In the genomic region with DNA sequence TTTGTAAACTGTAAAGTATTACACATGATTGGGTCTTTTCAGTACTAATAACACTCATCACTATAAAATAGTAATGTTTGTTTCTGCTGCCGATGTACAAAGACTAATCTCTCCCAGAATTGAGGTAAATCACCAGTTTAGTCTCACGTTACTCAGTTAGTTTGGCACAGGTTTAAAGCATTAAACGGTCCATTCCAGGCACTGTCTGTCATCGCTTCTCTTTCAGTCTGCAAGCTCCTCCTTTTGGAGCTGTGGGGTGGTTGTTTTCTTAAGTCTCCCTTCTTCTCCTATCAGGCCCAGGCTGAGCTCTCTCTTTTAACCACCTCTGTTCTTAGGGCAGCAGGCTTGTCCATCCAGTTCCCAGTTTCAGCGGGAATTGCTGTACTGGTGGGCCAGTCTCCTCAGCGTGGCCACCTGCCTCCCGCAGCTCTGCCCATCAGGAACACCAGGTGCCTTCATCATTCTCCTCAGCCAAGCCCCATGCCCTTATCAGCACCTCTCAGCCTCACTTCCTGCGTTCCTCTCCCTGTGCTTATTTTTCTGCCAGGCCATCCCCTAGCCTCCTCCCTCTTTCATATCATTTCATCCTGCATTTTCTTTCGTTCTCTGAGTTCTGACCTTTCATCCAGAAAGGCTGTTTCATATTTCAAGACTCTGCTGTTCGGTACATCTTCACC, we compare ENCODE assay signal across 10 cellular contexts.
DNase-seq lines count a peak whose midpoint lies in the region; ATAC-seq and TF ChIP-seq lines count a peak whose summit lies in the region.
"Had no signal": no experiment of that assay in that cellular context is flagged by ENCODE, and none has a peak within 500 bp of the region (broad histone marks: within the 10 kb centered on the region; RNA-seq: fewer than 3 reads in every experiment).

No MANE protein-coding gene starts in this region.

- no peaks in the 10 kb centered on the region for H3K9me3 ChIP-seq in CD4-positive, alpha-beta memory T cell (ENCODE audit: control insufficient read depth in 1 of 2, low read length in 2 of 2)
- no peaks in the 10 kb centered on the region for H3K9me3 ChIP-seq in CD8-positive, alpha-beta T cell (ENCODE audit: low read length)

- H3K4me3 Mint-ChIP-seq in CD4-positive, alpha-beta memory T cell: peak overlapping the region in 4 of 8 donors; percentile 0 to 47 (median 10)
- H3K4me3 Mint-ChIP-seq in chondrocyte (ENCODE audit: unreplicated experiment) (peak overlapping the region; percentile 11), nephron (peak overlapping the region in 1 of 3 experiments; percentile 0)
- no peak overlapping the region for H3K4me3 Mint-ChIP-seq in CD8-positive, alpha-beta T cell

- H3K9me3 Mint-ChIP-seq in CD4-positive, alpha-beta memory T cell: no peaks in the 10 kb centered on the region
- H3K9me3 Mint-ChIP-seq in chondrocyte (ENCODE audit: low read depth): no peaks in the 10 kb centered on the region
- no peaks in the 10 kb centered on the region for H3K9me3 Mint-ChIP-seq in nephron
- H3K9me3 Mint-ChIP-seq in CD8-positive, alpha-beta T cell: no peaks in the 10 kb centered on the region

- intact Hi-C loops in CD4-positive, alpha-beta memory T cell (cut with micrococcal nuclease): no loop called here
- intact Hi-C loops in CD8-positive, alpha-beta T cell (cut with DNase I, micrococcal nuclease): no loop called here

- H3K4me1 Mint-ChIP-seq in CD4-positive, alpha-beta memory T cell: peaks cover 14 to 23% (median 20%) of the 10 kb centered on the region in 4 donors
- H3K4me1 Mint-ChIP-seq in chondrocyte (ENCODE audit: low read depth) (peaks cover 51% of the 10 kb centered on the region), nephron (peaks cover 25% of the 10 kb centered on the region)
- peaks cover 25% of the 10 kb centered on the region for H3K4me1 Mint-ChIP-seq in CD8-positive, alpha-beta T cell (ENCODE audit: low read depth)

- peaks cover 26% of the 10 kb centered on the region for H3K4me1 ChIP-seq in CD4-positive, alpha-beta memory T cell (ENCODE audit: insufficient read depth, low read length)
- peaks cover 24% of the 10 kb centered on the region for H3K4me1 ChIP-seq in CD8-positive, alpha-beta T cell (ENCODE audit: insufficient read depth, low read length)

- H3K36me3 ChIP-seq in CD4-positive, alpha-beta memory T cell (ENCODE audit: insufficient read depth, low read length): no peaks in the 10 kb centered on the region
- H3K36me3 ChIP-seq in CD8-positive, alpha-beta T cell (ENCODE audit: insufficient read depth, low read length): no peaks in the 10 kb centered on the region

- CTCF ChIA-PET in CD4-positive, alpha-beta memory T cell (lab: Charles Lee; ENCODE audit: partially characterized antibody): no interaction called here
- CTCF ChIA-PET in CD8-positive, alpha-beta T cell (lab: Charles Lee): no interaction called here

- no peak for ATAC-seq in CD8-positive, alpha-beta T cell
- ATAC-seq in HG03571 (IDR thresholded peaks at IDR 0.05; ENCODE audit: unreplicated experiment): no peak

- H3K27me3 Mint-ChIP-seq in CD4-positive, alpha-beta memory T cell: no peaks in the 10 kb centered on the region
- H3K27me3 Mint-ChIP-seq in chondrocyte (ENCODE audit: low read depth) (no peaks in the 10 kb centered on the region), nephron (ENCODE audit: low read depth) (no peaks in the 10 kb centered on the region)
- no peaks in the 10 kb centered on the region for H3K27me3 Mint-ChIP-seq in CD8-positive, alpha-beta T cell (ENCODE audit: low read depth)

- no peaks in the 10 kb centered on the region for H3K27me3 ChIP-seq in CD4-positive, alpha-beta memory T cell (ENCODE audit: insufficient read depth, low read length)
- no peaks in the 10 kb centered on the region for H3K27me3 ChIP-seq in CD8-positive, alpha-beta T cell (ENCODE audit: insufficient read depth, low read length)

- H3K27ac ChIP-seq in CD4-positive, alpha-beta memory T cell (ENCODE audit: low read depth, low read length): no peak overlapping the region
- no peak overlapping the region for H3K27ac ChIP-seq in CD8-positive, alpha-beta T cell (ENCODE audit: low read depth, low read length)

- H3K4me3 ChIP-seq in CD4-positive, alpha-beta memory T cell (ENCODE audit: low read length in 2 of 2): no peak overlapping the region
- no peak overlapping the region for H3K4me3 ChIP-seq in CD8-positive, alpha-beta T cell (ENCODE audit: low read depth, low read length)

- POLR2A ChIA-PET in CD4-positive, alpha-beta memory T cell (lab: Charles Lee; ENCODE audit: partially characterized antibody): interaction anchor here (1.0 kb wide), 1 partner anchor 129 kb away, joined by 3 read pairs; no protein-coding TSS in a partner anchor
- POLR2A ChIA-PET in CD8-positive, alpha-beta T cell (lab: Charles Lee): interaction anchor here (0.6 kb wide), 1 partner anchor 174 kb away, joined by 4 read pairs; no protein-coding TSS in a partner anchor

- no peak for TF ChIP-seq CTCF in chondrocyte (IDR thresholded peaks at IDR 0.05)
- no peak for TF ChIP-seq CTCF in nephron (IDR thresholded peaks at IDR 0.05; ENCODE audit: unreplicated experiment in 3 of 3)
- TF ChIP-seq CTCF in CD8-positive, alpha-beta T cell (IDR thresholded peaks at IDR 0.05): no peak

- peak overlapping the region in 6 of 7 donors; percentile 29 to 91 (median 72) for H3K27ac Mint-ChIP-seq in CD4-positive, alpha-beta memory T cell
- peak overlapping the region; percentile 81 for H3K27ac Mint-ChIP-seq in chondrocyte (ENCODE audit: unreplicated experiment)
- peak overlapping the region; percentile 70 to 84 (median 70) for H3K27ac Mint-ChIP-seq in nephron
- H3K27ac Mint-ChIP-seq in CD8-positive, alpha-beta T cell: no peak overlapping the region

- no peak for DNase-seq in CD4-positive, alpha-beta memory T cell
- peak; percentile 42 to 84 for DNase-seq in NCI-H2081 (lab: John Stamatoyannopoulos, UW)
- DNase-seq in chondrocyte (ENCODE audit: low spot score): no peak
- no peak for DNase-seq in CD8-positive, alpha-beta T cell
- DNase-seq in activated CD4-positive, CD25-positive, alpha-beta regulatory T cell treated with anti-CD3 and anti-CD28 coated beads, Interleukin-2, amount 50 U/mL, for 72 hours: no peak
- DNase-seq in mucosa of gallbladder (ENCODE audit: low spot score): no peak
- DNase-seq: cortex of kidney, NCI-H526 treated with DMSO at 0.1 percent for 48 hours had no signal

- peaks cover 9 to 16% of the 10 kb centered on the region in 2 donors for H3K36me3 Mint-ChIP-seq in CD4-positive, alpha-beta memory T cell
- H3K36me3 Mint-ChIP-seq in chondrocyte (ENCODE audit: low read depth) (no peaks in the 10 kb centered on the region), nephron (ENCODE audit: low read depth) (peaks cover 21% of the 10 kb centered on the region)
- H3K36me3 Mint-ChIP-seq in CD8-positive, alpha-beta T cell: peaks cover 20% of the 10 kb centered on the region

Comparison
In these comparisons a context has a peak if more than half of its experiments do, and no peak if none do; other contexts are left out.
1. DNase-seq: peak in NCI-H2081 (2 of 2); none in CD4-positive, alpha-beta memory T cell (0 of 5), chondrocyte (single experiment), CD8-positive, alpha-beta T cell (0 of 7), activated CD4-positive, CD25-positive, alpha-beta regulatory T cell treated with anti-CD3 and anti-CD28 coated beads, Interleukin-2, amount 50 U/mL, for 72 hours (single experiment) and mucosa of gallbladder (single experiment).